ENCODE assay signal across 19 cellular contexts in the genomic region with DNA sequence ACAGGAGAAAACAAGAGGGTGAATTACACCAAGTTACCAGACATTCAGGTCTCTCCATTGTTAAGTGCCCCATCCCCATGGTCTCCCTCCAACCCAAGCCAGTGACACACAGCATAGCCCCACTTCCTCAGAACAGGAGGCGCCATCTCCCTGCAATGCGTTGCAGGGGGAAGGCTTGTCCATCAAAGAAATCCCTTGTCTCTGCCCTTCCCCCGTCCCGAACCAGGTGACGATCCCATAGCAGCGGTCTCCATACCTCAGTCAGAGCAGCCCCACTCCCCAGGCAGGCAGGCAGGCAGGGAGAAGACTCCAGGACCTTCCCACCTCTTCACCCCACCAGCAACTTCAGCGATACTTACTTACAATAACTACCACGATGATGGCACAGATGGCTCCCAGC. TPM values are rescaled to one million over a fixed set of nuclear protein-coding genes. Genes with fewer than 3 reads are reported as not detected.
DNase-seq lines count a peak whose midpoint lies in the region; ATAC-seq, FAIRE-seq and TF ChIP-seq lines count a peak whose summit lies in the region.
"Had no signal": no experiment of that assay in that cellular context is flagged by ENCODE, and none has a peak within 500 bp of the region (broad histone marks: within the 10 kb centered on the region; RNA-seq: fewer than 3 reads in every experiment).

No MANE protein-coding gene starts in this region.

- peak overlapping the region; percentile 92 for H3K27ac ChIP-seq in OCI-LY1 (ENCODE audit: low read depth, low read length, poor library complexity, severe bottlenecking)
- 0 out of 2 replicates have a peak overlapping the region, but pooled peaks have one; percentile 0 for H3K27ac ChIP-seq in H1 (ENCODE audit: low read depth, low read length)
- H3K27ac ChIP-seq: adrenal gland had no signal

- no peak overlapping the region for H2BK12ac ChIP-seq in H1 (ENCODE audit: low read depth, low read length)

- no peaks in the 10 kb centered on the region for H3K23me2 ChIP-seq in H1 (ENCODE audit: low read depth, low read length)

- H3K4me1 ChIP-seq in OCI-LY1 (ENCODE audit: insufficient read depth, low read length, severe bottlenecking): peaks cover 70% of the 10 kb centered on the region
- peaks cover 0 to under 1% (median 0%) of the 10 kb centered on the region in 4 experiments; a peak in 1 of 7 replicates for H3K4me1 ChIP-seq in H1 (replicated peaks in 1 of 4; ENCODE audit: control insufficient read depth in 3 of 4, insufficient read depth in 4 of 4, low read length in 3 of 4)
- H3K4me1 ChIP-seq: Caco-2 had no signal

- H3K36me3 Mint-ChIP-seq in activated CD4-positive, alpha-beta T cell treated with anti-CD3 and anti-CD28 coated beads for 36 hours (ENCODE audit: low read depth): peaks cover 92% of the 10 kb centered on the region
- peaks cover 83% of the 10 kb centered on the region for H3K36me3 Mint-ChIP-seq in stimulated activated memory B cell treated with anti-CD40 and anti-IgM and Interleukin-4, amounts not matched to agents 10 μg/mL and 1 μg/mL and 100 μg/mL, for 72 hours

- H3K4me3 ChIP-seq in OCI-LY1 (ENCODE audit: low read depth, low read length, poor library complexity, severe bottlenecking) (no peak overlapping the region), H1 (ENCODE audit: extremely low read depth in 1 of 4, insufficient read depth in 2 of 4, low read depth in 3 of 4, low read length in 4 of 4) (no peak overlapping the region)
- H3K4me3 ChIP-seq: adrenal gland, Peyer's patch, right lobe of liver had no signal

- H4K91ac ChIP-seq in H1 (replicated peaks; ENCODE audit: insufficient read length, low read length): no peak overlapping the region

- H3K4me2 ChIP-seq in OCI-LY1 (ENCODE audit: low read length) (no peak overlapping the region), H1 (ENCODE audit: insufficient read depth in 1 of 2, low read depth in 2 of 2, low read length in 2 of 2) (no peak overlapping the region)

- H3K4ac ChIP-seq in H1 (replicated peaks; ENCODE audit: insufficient read length, low read depth, low read length): no peak overlapping the region

- H3K9ac ChIP-seq in OCI-LY1 (ENCODE audit: low read length): no peak overlapping the region
- H3K9ac ChIP-seq in H1 (replicated peaks in 1 of 4; ENCODE audit: extremely low read depth in 1 of 4, low read depth in 3 of 4, low read length in 3 of 4): no peak overlapping the region

- no peak overlapping the region for H2AK5ac ChIP-seq in H1 (ENCODE audit: low read depth, low read length)

- no peak overlapping the region for H3K14ac ChIP-seq in H1 (ENCODE audit: insufficient read length)

- no peak for TF ChIP-seq POLR2A in H1 (IDR thresholded peaks at IDR 0.05; ENCODE audit: control extremely low read depth in 1 of 2, low read depth in 2 of 2, low read length in 2 of 2)

- no peak for TF ChIP-seq EP300 in H1 (IDR thresholded peaks at IDR 0.05; ENCODE audit: borderline replicate concordance in 1 of 2, low read depth in 2 of 2, low read length in 2 of 2)

- no peak overlapping the region for H4K5ac ChIP-seq in H1 (ENCODE audit: insufficient read length, low read depth, low read length)

- no peak overlapping the region for H3K18ac ChIP-seq in H1 (ENCODE audit: extremely low read depth, low read length)

- H3K9me3 Mint-ChIP-seq in activated CD4-positive, alpha-beta T cell treated with anti-CD3 and anti-CD28 coated beads for 36 hours (ENCODE audit: low read depth): no peaks in the 10 kb centered on the region
- H3K9me3 Mint-ChIP-seq in stimulated activated memory B cell treated with anti-CD40 and anti-IgM and Interleukin-4, amounts not matched to agents 10 μg/mL and 1 μg/mL and 100 μg/mL, for 72 hours: peaks cover 4% of the 10 kb centered on the region

- H3K79me2 ChIP-seq in OCI-LY1 (ENCODE audit: insufficient read depth, low read length) (peaks cover 16% of the 10 kb centered on the region), H1 (ENCODE audit: control insufficient read depth in 1 of 2, insufficient read depth in 2 of 2, low read length in 2 of 2) (peaks cover 0 to 12% of the 10 kb centered on the region in 2 experiments; a peak in 2 of 4 replicates)

- no peak for TF ChIP-seq CTCF in OCI-LY1 (IDR thresholded peaks at IDR 0.05; ENCODE audit: low read length)
- TF ChIP-seq CTCF in H1 (IDR thresholded peaks at IDR 0.05; ENCODE audit: control extremely low read depth in 1 of 3, insufficient read depth in 1 of 3, low read depth in 1 of 3, low read length in 3 of 3): no peak

- ATAC-seq in activated CD4-positive, alpha-beta T cell treated with anti-CD3 and anti-CD28 coated beads for 36 hours: no peak
- ATAC-seq in stimulated activated memory B cell treated with anti-CD40 and anti-IgM and Interleukin-4, amounts not matched to agents 10 μg/mL and 1 μg/mL and 100 μg/mL, for 72 hours: no peak
- ATAC-seq in GM21529 (IDR thresholded peaks at IDR 0.05; ENCODE audit: unreplicated experiment) (no peak), HG02798 (IDR thresholded peaks at IDR 0.05; ENCODE audit: poor library complexity, unreplicated experiment) (no peak)
- ATAC-seq: right lobe of liver had no signal

- peak overlapping the region; percentile 100 for H3K27ac Mint-ChIP-seq in activated CD4-positive, alpha-beta T cell treated with anti-CD3 and anti-CD28 coated beads for 36 hours
- peak overlapping the region; percentile 94 for H3K27ac Mint-ChIP-seq in stimulated activated memory B cell treated with anti-CD40 and anti-IgM and Interleukin-4, amounts not matched to agents 10 μg/mL and 1 μg/mL and 100 μg/mL, for 72 hours

- H2BK5ac ChIP-seq in H1 (ENCODE audit: low read depth, low read length): no peak overlapping the region

- H3K27me3 Mint-ChIP-seq in activated CD4-positive, alpha-beta T cell treated with anti-CD3 and anti-CD28 coated beads for 36 hours: no peaks in the 10 kb centered on the region
- no peaks in the 10 kb centered on the region for H3K27me3 Mint-ChIP-seq in stimulated activated memory B cell treated with anti-CD40 and anti-IgM and Interleukin-4, amounts not matched to agents 10 μg/mL and 1 μg/mL and 100 μg/mL, for 72 hours

- CTCF ChIA-PET in activated CD4-positive, alpha-beta T cell treated with anti-CD3 and anti-CD28 coated beads for 36 hours (lab: Charles Lee): interaction anchor here (0.7 to 8.6 kb wide), 17 partner anchors 8 to 121 kb away, joined by 3 to 200 read pairs (median 8); a partner anchor contains a TSS
- CTCF ChIA-PET in H1 (lab: Charles Lee; ENCODE audit: partially characterized antibody): interaction anchor here (0.8 to 10.5 kb wide), 33 partner anchors 8 to 159 kb away, joined by 3 to 202 read pairs (median 9); a partner anchor contains a TSS

- H3K56ac ChIP-seq in H1 (replicated peaks; ENCODE audit: insufficient read length, low read depth, low read length): no peak overlapping the region

- H4K20me1 ChIP-seq in OCI-LY1 (ENCODE audit: insufficient read depth, low read length) (no peaks in the 10 kb centered on the region), H1 (replicated peaks in 1 of 2; ENCODE audit: control insufficient read depth in 1 of 2, insufficient read depth in 2 of 2, low read length in 2 of 2) (peaks cover 0 to 6% of the 10 kb centered on the region in 2 experiments)

- intact Hi-C loops in activated CD4-positive, alpha-beta T cell treated with anti-CD3 and anti-CD28 coated beads for 36 hours (cut with DNase I, micrococcal nuclease): no loop called here

- peaks cover 91% of the 10 kb centered on the region for H3K4me1 Mint-ChIP-seq in activated CD4-positive, alpha-beta T cell treated with anti-CD3 and anti-CD28 coated beads for 36 hours
- H3K4me1 Mint-ChIP-seq in stimulated activated memory B cell treated with anti-CD40 and anti-IgM and Interleukin-4, amounts not matched to agents 10 μg/mL and 1 μg/mL and 100 μg/mL, for 72 hours: peaks cover 95% of the 10 kb centered on the region

- H3K79me1 ChIP-seq in H1 (ENCODE audit: low read depth, low read length): peaks cover under 1% of the 10 kb centered on the region

- H2BK15ac ChIP-seq in H1 (ENCODE audit: low read length): no peak overlapping the region

- no peak overlapping the region for H2BK20ac ChIP-seq in H1 (ENCODE audit: low read length)

- no peak for FAIRE-seq in H1 (lab: Jason Lieb, UNC)

- DNase-seq in activated CD4-positive, alpha-beta T cell treated with anti-CD3 and anti-CD28 coated beads for 36 hours: peak; percentile 12
- DNase-seq in activated CD4-positive, alpha-beta T cell treated with anti-CD3 and anti-CD28 coated beads, Interleukin-2, amount 50 U/mL, for 48 hours: no peak
- DNase-seq in H1 (ENCODE audit: low read depth in 1 of 2, low spot score in 2 of 2) (no peak), NCI-H748 treated with DMSO at 0.1 percent for 48 hours (lab: John Stamatoyannopoulos, UW) (no peak)
- DNase-seq: adrenal gland; hypothalamus; NCI-H1694 treated with DMSO at 0.1 percent for 48 hours; right lobe of liver; stimulated activated CD4-positive, alpha-beta T cell treated with anti-CD3 and anti-CD28 coated beads, Interleukin-4, amount 100 ng/mL, for 24 hours; SW 1271 had no signal

- H3K27me3 ChIP-seq in OCI-LY1 (ENCODE audit: insufficient read depth, low read length): no peaks in the 10 kb centered on the region
- H3K27me3 ChIP-seq in H1 (replicated peaks in 1 of 4; ENCODE audit: control insufficient read depth in 3 of 4, extremely low read depth in 1 of 4, insufficient read depth in 3 of 4, low read length in 3 of 4): no peaks in the 10 kb centered on the region
- H3K27me3 ChIP-seq: adrenal gland, Peyer's patch, right lobe of liver had no signal

- no peak overlapping the region for H3K23ac ChIP-seq in H1 (ENCODE audit: insufficient read length)

- TF ChIP-seq RAD21 in H1 (IDR thresholded peaks at IDR 0.05 in 1 of 2, conservative IDR thresholded peaks at IDR 0.05 in 1 of 2; ENCODE audit: low read depth in 2 of 2, low read length in 2 of 2): no peak

- no peak overlapping the region; the same call in 1 of the 2 replicates for H4K8ac ChIP-seq in H1 (ENCODE audit: extremely low read depth, insufficient read depth, low read length)

- H3F3A ChIP-seq in OCI-LY1 (ENCODE audit: insufficient read depth, low read length): no peaks in the 10 kb centered on the region

- no peaks in the 10 kb centered on the region for H3K9me2 ChIP-seq in OCI-LY1 (ENCODE audit: low read depth, low read length)

- H3K9me3 ChIP-seq in OCI-LY1 (ENCODE audit: low read length): 0 out of 2 replicates have a peak, but pooled peaks cover 3% of the 10 kb centered on the region
- no peaks in the 10 kb centered on the region for H3K9me3 ChIP-seq in H1 (ENCODE audit: insufficient read depth in 2 of 2, low read depth in 1 of 2, low read length in 1 of 2)
- H3K9me3 ChIP-seq: adrenal gland, Caco-2, Peyer's patch, right lobe of liver had no signal

- peak overlapping the region; percentile 75 for H3K4me3 Mint-ChIP-seq in activated CD4-positive, alpha-beta T cell treated with anti-CD3 and anti-CD28 coated beads for 36 hours
- no peak overlapping the region for H3K4me3 Mint-ChIP-seq in stimulated activated memory B cell treated with anti-CD40 and anti-IgM and Interleukin-4, amounts not matched to agents 10 μg/mL and 1 μg/mL and 100 μg/mL, for 72 hours

- no peak overlapping the region for H2BK120ac ChIP-seq in H1 (replicated peaks; ENCODE audit: low read depth, low read length)

- WGBS in H1 (ENCODE audit: extremely low coverage in 1 of 2, insufficient coverage in 1 of 2, insufficient read length in 1 of 2, insufficient replicate concordance in 2 of 2, low coverage in 1 of 2, low lambda C conversion rate in 2 of 2, missing lambda C conversion rate in 1 of 2), 2 experiments: 89% methylated on average over 8 of the region's 8 CpGs; no CpG with 5 or more reads in 1 of the 2 experiments

- H2AFZ ChIP-seq in OCI-LY1 (ENCODE audit: low read length) (no peak overlapping the region), H1 (ENCODE audit: low read length) (no peak overlapping the region)

- POLR2A ChIA-PET in activated CD4-positive, alpha-beta T cell treated with anti-CD3 and anti-CD28 coated beads for 36 hours (lab: Charles Lee): interaction anchor here (0.6 to 1.6 kb wide), 3 partner anchors 19 to 141 kb away, joined by 3 to 5 read pairs (median 3); no protein-coding TSS in a partner anchor
- POLR2A ChIA-PET in H1 (lab: Charles Lee; ENCODE audit: partially characterized antibody): interaction anchor here (1.6 to 3.0 kb wide), 3 partner anchors 14 to 40 kb away, joined by 12 to 17 read pairs (median 14); no protein-coding TSS in a partner anchor

- H3K36me3 ChIP-seq in OCI-LY1 (ENCODE audit: insufficient read depth, low read length) (peaks cover 95% of the 10 kb centered on the region), H1 (ENCODE audit: control insufficient read depth in 2 of 4, insufficient read depth in 4 of 4, low read length in 3 of 4) (peaks cover 5 to 40% (median 26%) of the 10 kb centered on the region in 4 experiments)

RNA-seq across cellular contexts. Expression of a gene that starts 5.9 kb away (rescaled TPM):
- 10 to 100 TPM; 34.5 to 52.3 TPM for total RNA-seq in activated CD4-positive, alpha-beta T cell treated with anti-CD3 and anti-CD28 coated beads for 36 hours
- 9.3 and 10.8 TPM in 2 replicates for total RNA-seq in H1 (2021; fragmentation: NEBNext Ultra II Directional; extraction: Animal tissue kit (Norgen Biotek cat#: 25700))
- polyA plus RNA-seq in H1 (2011; rRNA removed): 23.1 and 28.2 TPM in 2 replicates
- polyA plus RNA-seq in H1 (2011; cell fraction: cytosol; rRNA removed): 32.5 TPM
- polyA plus RNA-seq in H1 (2011; cell fraction: nucleus; rRNA removed): 132 TPM
- polyA plus RNA-seq in H1 (2012, experiment 1 of 2): 14.8 to 22.9 TPM (median 21.4 TPM) in 4 replicates
- 7.8 TPM for polyA plus RNA-seq in H1 (2012, experiment 2 of 2)
- polyA plus RNA-seq in H1 (2013, experiment 1 of 2): 13.7 TPM
- 13.4 TPM for polyA plus RNA-seq in H1 (2013, experiment 2 of 2)
- polyA minus RNA-seq in H1 (2011; rRNA and poly(A)+ RNA removed): 12.5 and 12.6 TPM in 2 replicates
- polyA minus RNA-seq in H1 (2011; cell fraction: cytosol; rRNA and poly(A)+ RNA removed): 15.7 TPM
- 17.7 TPM for polyA minus RNA-seq in H1 (2011; cell fraction: nucleus; rRNA and poly(A)+ RNA removed)

RNA-seq across cellular contexts. Expression of a gene that starts 12.7 kb away (rescaled TPM):
- 10 to 100 TPM; 27.4 to 40.8 TPM for total RNA-seq in activated CD4-positive, alpha-beta T cell treated with anti-CD3 and anti-CD28 coated beads for 36 hours
- total RNA-seq in H1 (2021; fragmentation: NEBNext Ultra II Directional; extraction: Animal tissue kit (Norgen Biotek cat#: 25700)): 0.61 and 0.67 TPM in 2 replicates
- polyA plus RNA-seq in H1 (2011; rRNA removed): 1.5 and 1.6 TPM in 2 replicates
- polyA plus RNA-seq in H1 (2011; cell fraction: cytosol; rRNA removed): 0.72 TPM
- 1.7 TPM for polyA plus RNA-seq in H1 (2011; cell fraction: nucleus; rRNA removed)
- polyA plus RNA-seq in H1 (2012, experiment 1 of 2): 1.3 to 2.0 TPM (median 1.6 TPM) in 4 replicates
- 0.37 TPM for polyA plus RNA-seq in H1 (2012, experiment 2 of 2)
- 0.41 TPM for polyA plus RNA-seq in H1 (2013, experiment 1 of 2)
- 0.70 TPM for polyA plus RNA-seq in H1 (2013, experiment 2 of 2)
- 1.00 and 1.5 TPM in 2 replicates for polyA minus RNA-seq in H1 (2011; rRNA and poly(A)+ RNA removed)
- polyA minus RNA-seq in H1 (2011; cell fraction: cytosol; rRNA and poly(A)+ RNA removed): not detected
- polyA minus RNA-seq in H1 (2011; cell fraction: nucleus; rRNA and poly(A)+ RNA removed): 1.6 TPM
- polyA plus RNA-seq: neural cell had no signal

RNA-seq across cellular contexts. Expression of a gene that starts 19.8 kb away (rescaled TPM):
- 100 to 1,000 TPM in 1 of 2 experiments, 10 to 100 TPM in 1; 85.4 to 116 TPM for total RNA-seq in activated CD4-positive, alpha-beta T cell treated with anti-CD3 and anti-CD28 coated beads for 36 hours
- total RNA-seq in H1 (2021; fragmentation: NEBNext Ultra II Directional; extraction: Animal tissue kit (Norgen Biotek cat#: 25700)): 0.28 TPM in 1 of 2 replicates, not detected in the other
- 0.39 TPM in 2 replicates for polyA plus RNA-seq in H1 (2011; rRNA removed)
- polyA plus RNA-seq in H1 (2011; cell fraction: cytosol; rRNA removed): 0.30 TPM
- 0.19 TPM for polyA plus RNA-seq in H1 (2011; cell fraction: nucleus; rRNA removed)
- polyA plus RNA-seq in H1 (2012, experiment 1 of 2): 0.31 to 0.60 TPM (median 0.42 TPM) in 4 replicates
- polyA plus RNA-seq in H1 (2012, experiment 2 of 2): 0.31 TPM
- polyA plus RNA-seq in H1 (2013, experiment 1 of 2): 0.18 TPM
- polyA plus RNA-seq in H1 (2013, experiment 2 of 2): 0.13 TPM
- 0.22 and 0.60 TPM in 2 replicates for polyA minus RNA-seq in H1 (2011; rRNA and poly(A)+ RNA removed)
- not detected for polyA minus RNA-seq in H1 (2011; cell fraction: cytosol; rRNA and poly(A)+ RNA removed)
- not detected for polyA minus RNA-seq in H1 (2011; cell fraction: nucleus; rRNA and poly(A)+ RNA removed)
- total RNA-seq: A172, Caco-2, NCI-H460 had no signal
- polyA plus RNA-seq: neural cell had no signal

RNA-seq across cellular contexts. Expression of a gene that starts 28.5 kb away (rescaled TPM):
- total RNA-seq in activated CD4-positive, alpha-beta T cell treated with anti-CD3 and anti-CD28 coated beads for 36 hours: 100 to 1,000 TPM; 232 to 275 TPM
- total RNA-seq in H1 (2021; fragmentation: NEBNext Ultra II Directional; extraction: Animal tissue kit (Norgen Biotek cat#: 25700)): 318 and 331 TPM in 2 replicates
- 101 and 119 TPM in 2 replicates for polyA plus RNA-seq in H1 (2011; rRNA removed)
- 179 TPM for polyA plus RNA-seq in H1 (2011; cell fraction: cytosol; rRNA removed)
- polyA plus RNA-seq in H1 (2011; cell fraction: nucleus; rRNA removed): 62.0 TPM
- polyA plus RNA-seq in H1 (2012, experiment 1 of 2): 250 to 352 TPM (median 276 TPM) in 4 replicates
- 64.2 TPM for polyA plus RNA-seq in H1 (2012, experiment 2 of 2)
- polyA plus RNA-seq in H1 (2013, experiment 1 of 2): 764 TPM
- polyA plus RNA-seq in H1 (2013, experiment 2 of 2): 884 TPM
- polyA minus RNA-seq in H1 (2011; rRNA and poly(A)+ RNA removed): 25.9 and 35.9 TPM in 2 replicates
- 36.5 TPM for polyA minus RNA-seq in H1 (2011; cell fraction: cytosol; rRNA and poly(A)+ RNA removed)
- 27.2 TPM for polyA minus RNA-seq in H1 (2011; cell fraction: nucleus; rRNA and poly(A)+ RNA removed)

RNA-seq across cellular contexts. Expression of a gene that starts 29.4 kb away (rescaled TPM):
- total RNA-seq in activated CD4-positive, alpha-beta T cell treated with anti-CD3 and anti-CD28 coated beads for 36 hours: 100 to 1,000 TPM; 199 to 210 TPM
- 129 and 132 TPM in 2 replicates for total RNA-seq in H1 (2021; fragmentation: NEBNext Ultra II Directional; extraction: Animal tissue kit (Norgen Biotek cat#: 25700))
- polyA plus RNA-seq in H1 (2011; rRNA removed): 55.8 and 69.6 TPM in 2 replicates
- 80.8 TPM for polyA plus RNA-seq in H1 (2011; cell fraction: cytosol; rRNA removed)
- polyA plus RNA-seq in H1 (2011; cell fraction: nucleus; rRNA removed): 136 TPM
- 87.4 to 104 TPM (median 95.1 TPM) in 4 replicates for polyA plus RNA-seq in H1 (2012, experiment 1 of 2)
- 28.6 TPM for polyA plus RNA-seq in H1 (2012, experiment 2 of 2)
- polyA plus RNA-seq in H1 (2013, experiment 1 of 2): 55.8 TPM
- polyA plus RNA-seq in H1 (2013, experiment 2 of 2): 51.4 TPM
- 177 and 197 TPM in 2 replicates for polyA minus RNA-seq in H1 (2011; rRNA and poly(A)+ RNA removed)
- 94.8 TPM for polyA minus RNA-seq in H1 (2011; cell fraction: cytosol; rRNA and poly(A)+ RNA removed)
- polyA minus RNA-seq in H1 (2011; cell fraction: nucleus; rRNA and poly(A)+ RNA removed): 106 TPM

Comparison
In these comparisons a context has a peak if more than half of its experiments do, and no peak if none do; other contexts are left out.
1. RNA of a gene that starts 12.7 kb away (total RNA-seq): 27.4 to 40.8 TPM in activated CD4-positive, alpha-beta T cell treated with anti-CD3 and anti-CD28 coated beads for 36 hours; 0.61 to 0.67 TPM in H1; every median in the first group is over 10 times any median in the second.
2. RNA of a gene that starts 19.8 kb away (total RNA-seq): 85.4 to 116 TPM in activated CD4-positive, alpha-beta T cell treated with anti-CD3 and anti-CD28 coated beads for 36 hours; 0.28 TPM in H1; every median in the first group is over 10 times any median in the second.